16 cellular contexts compared by ENCODE assay signal in the genomic region with DNA sequence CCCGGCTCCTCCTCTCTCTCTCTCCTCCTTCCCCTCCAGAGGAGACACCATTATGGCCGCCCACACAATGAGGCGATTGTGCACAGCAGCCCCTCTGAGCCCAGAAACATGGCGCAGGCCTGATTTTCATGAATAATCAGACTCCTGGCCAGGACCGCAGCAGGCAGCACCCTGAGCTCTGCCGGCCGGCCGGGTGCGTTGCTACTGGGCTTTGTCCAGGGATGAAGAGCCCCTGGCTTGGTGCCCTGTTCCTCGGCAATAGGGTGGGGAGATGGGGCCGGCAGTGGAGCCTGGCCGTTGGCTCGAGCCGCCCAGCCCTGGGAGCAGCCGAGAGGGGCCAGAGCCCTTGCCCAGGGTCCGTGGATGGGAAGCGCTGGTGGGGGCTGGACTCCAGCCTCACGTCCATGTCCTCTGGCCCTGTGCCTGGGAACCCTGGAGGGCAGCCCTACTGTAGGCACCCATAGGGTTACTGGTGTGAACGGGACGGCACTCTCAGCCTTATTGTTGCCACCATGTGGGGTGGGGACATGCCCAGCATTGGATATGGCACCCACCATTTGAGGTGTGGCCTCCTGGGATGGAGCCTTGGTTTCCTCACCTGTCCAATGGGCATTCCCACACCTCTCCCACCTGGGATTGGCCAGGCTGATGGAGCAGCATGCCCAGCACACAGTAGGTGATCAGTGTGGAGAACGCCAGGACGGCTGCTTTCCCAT.
DNase-seq lines count a peak whose midpoint lies in the region; ATAC-seq and TF ChIP-seq lines count a peak whose summit lies in the region.
"Had no signal": no experiment of that assay in that cellular context is flagged by ENCODE, and none has a peak within 500 bp of the region (broad histone marks: within the 10 kb centered on the region; RNA-seq: fewer than 3 reads in every experiment).

No MANE protein-coding gene starts in this region.

- peak; percentile 72 for ATAC-seq in Right ventricle myocardium inferior

- H3K27ac Mint-ChIP-seq in endodermal cell, result no peak overlapping the region

- H3K9me3 Mint-ChIP-seq in endodermal cell, result no peaks in the 10 kb centered on the region

- TF ChIP-seq CTCF in fibroblast of pulmonary artery (IDR thresholded peaks at IDR 0.05; ENCODE audit: low read length, missing control alignments) (no peak), endodermal cell (conservative IDR thresholded peaks at IDR 0.05) (no peak)

- H3K4me1 Mint-ChIP-seq in endodermal cell, result peaks cover 8% of the 10 kb centered on the region

- H3K36me3 Mint-ChIP-seq in endodermal cell (ENCODE audit: low read depth), result no peaks in the 10 kb centered on the region

- H3K4me3 Mint-ChIP-seq in endodermal cell, result no peak overlapping the region

- H3K27me3 Mint-ChIP-seq in endodermal cell (ENCODE audit: insufficient read depth), result no peaks in the 10 kb centered on the region

- H3K4me3 ChIP-seq in fibroblast of pulmonary artery (replicated peaks; ENCODE audit: low read depth, low read length) (no peak overlapping the region), endodermal cell (ENCODE audit: low read length) (no peak overlapping the region)

- no peaks in the 10 kb centered on the region for H3K9me3 ChIP-seq in endodermal cell (ENCODE audit: control insufficient read depth, low read length)
- H3K9me3 ChIP-seq: esophagus squamous epithelium had no signal

- intact Hi-C loops in Right ventricle myocardium inferior (cut with DNase I), result loop anchor here (1.0 kb wide), 1 partner anchor 103 kb away; a partner anchor contains a TSS
- intact Hi-C loops in cardiac septum (cut with DNase I), result loop anchor here (10.0 kb wide), 1 partner anchor 191 kb away; no protein-coding TSS in a partner anchor

- WGBS in endodermal cell (ENCODE audit: insufficient coverage in 1 of 2, insufficient read length in 1 of 2), 2 experiments, result 91 to 92% methylated on average over 12 to 22 of the region's 22 CpGs

- H3K4me1 ChIP-seq in endodermal cell (ENCODE audit: control insufficient read depth, insufficient read depth, low read length), result peaks cover 6% of the 10 kb centered on the region

- no peak overlapping the region for H3K27ac ChIP-seq in endodermal cell (ENCODE audit: low read depth, low read length)
- H3K27ac ChIP-seq: brain microvascular endothelial cell, esophagus squamous epithelium, RWPE1 had no signal

- no peaks in the 10 kb centered on the region for H3K36me3 ChIP-seq in endodermal cell (ENCODE audit: control insufficient read depth, insufficient read depth, low read length)
- H3K36me3 ChIP-seq: brain microvascular endothelial cell, esophagus squamous epithelium had no signal

- H3K9ac ChIP-seq in endodermal cell (ENCODE audit: extremely low read depth, low read length, poor library complexity, severe bottlenecking), result no peak overlapping the region

- H3K27me3 ChIP-seq in endodermal cell (ENCODE audit: control insufficient read depth, insufficient read depth, low read length, poor library complexity, severe bottlenecking), result no peaks in the 10 kb centered on the region

- peak; percentile 77 for DNase-seq in Right ventricle myocardium inferior (ENCODE audit: missing footprints)
- DNase-seq in cardiac septum (ENCODE audit: low spot score), result no peak
- DNase-seq in fibroblast of pulmonary artery (ENCODE audit: low read depth), result peak; percentile 18
- DNase-seq in middle frontal gyrus (ENCODE audit: extremely low spot score, low spot score), result peak; percentile 71
- DNase-seq in endodermal cell, result no peak
- no peak for DNase-seq in NCI-H82 treated with DMSO at 0.1 percent for 48 hours (lab: John Stamatoyannopoulos, UW; ENCODE audit: unreplicated experiment)
- DNase-seq in EL, result no peak
- no peak for DNase-seq in SKM-1 (lab: John Stamatoyannopoulos, UW; ENCODE audit: unreplicated experiment)
- DNase-seq: activated T-cell treated with anti-CD3 and anti-CD28 coated beads for 4 hours; esophagus squamous epithelium; GOT3; kidney glomerular epithelial cell; NCI-H2081; stimulated activated naive CD4-positive, alpha-beta T cell treated with Interleukin-2 at 50 U/mL for 16 hours had no signal

Comparison
In these comparisons a context has a peak if more than half of its experiments do, and no peak if none do; other contexts are left out.
1. DNase-seq: peak in Right ventricle myocardium inferior (single experiment), fibroblast of pulmonary artery (single experiment) and middle frontal gyrus (single experiment); none in cardiac septum (single experiment), endodermal cell (single experiment), NCI-H82 treated with DMSO at 0.1 percent for 48 hours (single experiment), EL (single experiment) and SKM-1 (single experiment).